Comparison of ENCODE assay signal across 9 cellular contexts in the genomic region with DNA sequence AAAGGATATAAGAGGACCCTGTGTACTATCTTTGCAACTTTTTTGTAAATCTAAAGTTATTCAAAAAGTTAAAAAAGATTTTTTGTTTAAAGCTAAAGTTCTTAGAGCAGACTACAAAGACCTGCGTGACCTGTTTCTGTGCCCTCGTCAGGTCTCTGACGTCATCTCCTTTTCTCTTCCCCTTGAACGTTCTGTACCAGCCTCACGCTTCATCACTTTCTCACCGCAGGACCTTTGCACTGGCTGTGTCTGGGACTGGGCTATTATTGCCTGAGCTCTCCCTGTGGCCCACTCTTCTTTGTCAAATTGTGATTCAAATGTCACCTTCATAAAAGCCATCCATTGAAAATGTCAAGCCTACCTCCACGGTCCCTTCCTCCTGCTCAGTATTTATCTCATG.
"Had no signal": no experiment of that assay in that cellular context is flagged by ENCODE, and none has a peak within 500 bp of the region (broad histone marks: within the 10 kb centered on the region; RNA-seq: fewer than 3 reads in every experiment).

No MANE protein-coding gene starts in this region.

- H3K4me2 ChIP-seq: GM23338 had no signal

- H3K4me3 ChIP-seq: GM23338, K562 had no signal

- DNase-seq: H9, HCEC 1CT, HFFc6, IMR-90, KG1 had no signal

- H3K27ac Mint-ChIP-seq: GM23338, H9, HFFc6 had no signal

- H3K4me1 Mint-ChIP-seq: GM23338, H9 had no signal

- H3K4me3 Mint-ChIP-seq: GM23338, H9, HFFc6 had no signal

- FAIRE-seq: H54, K562 had no signal

- H3K27ac ChIP-seq: HL-60 had no signal

- ATAC-seq: GM23338, K562 had no signal

- H3K9me3 Mint-ChIP-seq: GM23338, H9 had no signal

- H2AFZ ChIP-seq: GM23338 had no signal
